ENCODE assay signal across 9 cellular contexts in the genomic region with DNA sequence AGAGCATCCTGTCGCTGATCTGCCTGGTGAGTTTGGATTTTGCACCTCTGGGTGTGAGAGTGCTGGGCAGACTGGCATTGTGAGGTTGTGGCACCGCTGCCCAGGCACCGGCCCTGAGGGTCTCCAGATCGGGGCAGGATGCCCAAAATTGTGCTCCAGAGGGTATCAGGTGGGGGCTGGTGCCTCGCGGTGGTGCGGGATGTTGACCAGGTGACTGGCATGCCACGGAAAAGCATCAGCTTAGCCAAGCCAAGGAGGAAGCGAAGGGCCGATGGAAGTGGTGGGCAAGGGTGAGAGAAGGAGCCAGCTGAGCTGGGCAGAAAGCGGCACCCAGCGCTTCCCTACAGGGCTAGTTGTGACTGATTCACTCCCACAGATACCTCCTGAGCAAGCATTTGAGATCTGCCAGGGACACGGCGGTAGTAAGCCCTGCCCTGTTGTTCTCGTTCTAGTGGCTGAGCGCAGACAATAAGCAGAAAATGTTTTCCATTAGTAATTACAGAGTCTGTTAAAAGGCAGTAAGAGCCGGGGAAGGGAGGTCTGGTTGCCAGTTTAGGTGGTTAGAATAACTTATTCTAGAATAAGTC. TPM values are rescaled to one million over a fixed set of nuclear protein-coding genes. Genes with fewer than 3 reads are reported as not detected.
DNase-seq lines count a peak whose midpoint lies in the region; ATAC-seq and TF ChIP-seq lines count a peak whose summit lies in the region.
"Had no signal": no experiment of that assay in that cellular context is flagged by ENCODE, and none has a peak within 500 bp of the region (broad histone marks: within the 10 kb centered on the region; RNA-seq: fewer than 3 reads in every experiment).

No MANE protein-coding gene starts in this region.

- H3K9me3 ChIP-seq in iPS-18a (ENCODE audit: control insufficient read depth, low read depth, low read length) (peaks cover 7% of the 10 kb centered on the region), tibial artery (no peaks in the 10 kb centered on the region)

- intact Hi-C loops in tibial artery (cut with DNase I; ENCODE audit: low total_unique reads), result no loop called here

- POLR2A ChIA-PET in WTC11 (lab: Charles Lee), result no interaction called here

- no peaks in the 10 kb centered on the region for H3K36me3 ChIP-seq in iPS-18a (ENCODE audit: control insufficient read depth, low read depth, low read length)
- H3K36me3 ChIP-seq in tibial artery, result no peaks in the 10 kb centered on the region

- H3K4me1 ChIP-seq in iPS-18a (ENCODE audit: control insufficient read depth, low read depth, low read length) (no peaks in the 10 kb centered on the region), tibial artery (peaks cover 0 to 12% (median 8%) of the 10 kb centered on the region in 4 donors)

- H3K27me3 ChIP-seq in iPS-18a (ENCODE audit: control insufficient read depth, insufficient read depth, low read length) (peaks cover 24% of the 10 kb centered on the region), tibial artery (peaks cover 0 to 3% of the 10 kb centered on the region in 2 donors)

- DNase-seq in activated naive CD4-positive, alpha-beta T cell (lab: John Stamatoyannopoulos, UW), result no peak
- DNase-seq in WTC11 (ENCODE audit: low spot score) (no peak), tibial artery (no peak), NCI-H2196 (lab: John Stamatoyannopoulos, UW; ENCODE audit: unreplicated experiment) (no peak), SHP77 treated with DMSO at 0.1 percent for 48 hours (lab: John Stamatoyannopoulos, UW) (no peak)
- no peak for DNase-seq in NK-92 treated with Interleukin-12 subunit alpha and Interleukin-12 subunit beta, amount 100 ng/mL, for 24 hours (lab: John Stamatoyannopoulos, UW)

- H3K4me3 ChIP-seq in iPS-18a (ENCODE audit: low read length) (peak overlapping the region; percentile 42), tibial artery (peak overlapping the region; percentile 44 to 57)

- H3K27me3 Mint-ChIP-seq in activated naive CD4-positive, alpha-beta T cell treated with anti-CD3 and anti-CD28 coated beads, Interleukin-2, amount 50 U/mL, for 24 hours, result no peaks in the 10 kb centered on the region
- H3K27me3 Mint-ChIP-seq in WTC11 (ENCODE audit: low read depth), result peaks cover 19% of the 10 kb centered on the region

- H3K27ac ChIP-seq in iPS-18a (ENCODE audit: low read length) (no peak overlapping the region), tibial artery (no peak overlapping the region)

- H3K9me3 Mint-ChIP-seq in activated naive CD4-positive, alpha-beta T cell treated with anti-CD3 and anti-CD28 coated beads, Interleukin-2, amount 50 U/mL, for 24 hours, result no peaks in the 10 kb centered on the region
- no peaks in the 10 kb centered on the region for H3K9me3 Mint-ChIP-seq in WTC11
- H3K9me3 Mint-ChIP-seq: neural crest cell had no signal

- no peak for TF ChIP-seq CTCF in WTC11 (IDR thresholded peaks at IDR 0.05)
- TF ChIP-seq CTCF in tibial artery (IDR thresholded peaks at IDR 0.05), result no peak

- H3K9ac ChIP-seq in iPS-18a (ENCODE audit: low read length), result no peak overlapping the region

- no peak overlapping the region for H3K27ac Mint-ChIP-seq in activated naive CD4-positive, alpha-beta T cell treated with anti-CD3 and anti-CD28 coated beads, Interleukin-2, amount 50 U/mL, for 24 hours
- H3K27ac Mint-ChIP-seq in WTC11, result no peak overlapping the region

- no peak for ATAC-seq in WTC11

- CTCF ChIA-PET in WTC11 (lab: Charles Lee), result interaction anchor here (0.6 to 1.4 kb wide), 4 partner anchors 31 to 78 kb away, joined by 3 to 7 read pairs (median 3); a partner anchor contains a TSS

- no peaks in the 10 kb centered on the region for H3K36me3 Mint-ChIP-seq in activated naive CD4-positive, alpha-beta T cell treated with anti-CD3 and anti-CD28 coated beads, Interleukin-2, amount 50 U/mL, for 24 hours
- no peaks in the 10 kb centered on the region for H3K36me3 Mint-ChIP-seq in WTC11

- peaks cover 7% of the 10 kb centered on the region for H3K4me1 Mint-ChIP-seq in activated naive CD4-positive, alpha-beta T cell treated with anti-CD3 and anti-CD28 coated beads, Interleukin-2, amount 50 U/mL, for 24 hours
- H3K4me1 Mint-ChIP-seq in WTC11, result peaks cover 8% of the 10 kb centered on the region

- peak overlapping the region; percentile 73 for H3K4me3 Mint-ChIP-seq in activated naive CD4-positive, alpha-beta T cell treated with anti-CD3 and anti-CD28 coated beads, Interleukin-2, amount 50 U/mL, for 24 hours
- peak overlapping the region; percentile 52 for H3K4me3 Mint-ChIP-seq in WTC11
- H3K4me3 Mint-ChIP-seq: neural crest cell had no signal

TF ChIP-seq in WTC11, 78 proteins besides CTCF, POLR2A, EP300 and RAD21:
- TF ChIP-seq TCF7 (CRISPR knock-in tag; IDR thresholded peaks at IDR 0.05; ENCODE audit: low read depth) (no peak), ZNF396 (CRISPR knock-in tag; IDR thresholded peaks at IDR 0.05; ENCODE audit: borderline replicate concordance) (no peak), SMAD3 (CRISPR knock-in tag; IDR thresholded peaks at IDR 0.05; ENCODE audit: borderline replicate concordance) (no peak), ELF4 (CRISPR knock-in tag; IDR thresholded peaks at IDR 0.05; ENCODE audit: low read depth) (no peak)
- TF ChIP-seq, protein P1, sequence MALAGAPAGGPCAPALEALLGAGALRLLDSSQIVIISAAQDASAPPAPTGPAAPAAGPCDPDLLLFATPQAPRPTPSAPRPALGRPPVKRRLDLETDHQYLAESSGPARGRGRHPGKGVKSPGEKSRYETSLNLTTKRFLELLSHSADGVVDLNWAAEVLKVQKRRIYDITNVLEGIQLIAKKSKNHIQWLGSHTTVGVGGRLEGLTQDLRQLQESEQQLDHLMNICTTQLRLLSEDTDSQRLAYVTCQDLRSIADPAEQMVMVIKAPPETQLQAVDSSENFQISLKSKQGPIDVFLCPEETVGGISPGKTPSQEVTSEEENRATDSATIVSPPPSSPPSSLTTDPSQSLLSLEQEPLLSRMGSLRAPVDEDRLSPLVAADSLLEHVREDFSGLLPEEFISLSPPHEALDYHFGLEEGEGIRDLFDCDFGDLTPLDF (CRISPR knock-in tag; IDR thresholded peaks at IDR 0.05), result no peak
- TF ChIP-seq, protein P2, sequence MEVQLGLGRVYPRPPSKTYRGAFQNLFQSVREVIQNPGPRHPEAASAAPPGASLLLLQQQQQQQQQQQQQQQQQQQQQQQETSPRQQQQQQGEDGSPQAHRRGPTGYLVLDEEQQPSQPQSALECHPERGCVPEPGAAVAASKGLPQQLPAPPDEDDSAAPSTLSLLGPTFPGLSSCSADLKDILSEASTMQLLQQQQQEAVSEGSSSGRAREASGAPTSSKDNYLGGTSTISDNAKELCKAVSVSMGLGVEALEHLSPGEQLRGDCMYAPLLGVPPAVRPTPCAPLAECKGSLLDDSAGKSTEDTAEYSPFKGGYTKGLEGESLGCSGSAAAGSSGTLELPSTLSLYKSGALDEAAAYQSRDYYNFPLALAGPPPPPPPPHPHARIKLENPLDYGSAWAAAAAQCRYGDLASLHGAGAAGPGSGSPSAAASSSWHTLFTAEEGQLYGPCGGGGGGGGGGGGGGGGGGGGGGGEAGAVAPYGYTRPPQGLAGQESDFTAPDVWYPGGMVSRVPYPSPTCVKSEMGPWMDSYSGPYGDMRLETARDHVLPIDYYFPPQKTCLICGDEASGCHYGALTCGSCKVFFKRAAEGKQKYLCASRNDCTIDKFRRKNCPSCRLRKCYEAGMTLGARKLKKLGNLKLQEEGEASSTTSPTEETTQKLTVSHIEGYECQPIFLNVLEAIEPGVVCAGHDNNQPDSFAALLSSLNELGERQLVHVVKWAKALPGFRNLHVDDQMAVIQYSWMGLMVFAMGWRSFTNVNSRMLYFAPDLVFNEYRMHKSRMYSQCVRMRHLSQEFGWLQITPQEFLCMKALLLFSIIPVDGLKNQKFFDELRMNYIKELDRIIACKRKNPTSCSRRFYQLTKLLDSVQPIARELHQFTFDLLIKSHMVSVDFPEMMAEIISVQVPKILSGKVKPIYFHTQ (CRISPR knock-in tag; IDR thresholded peaks at IDR 0.05), result no peak
- TF ChIP-seq, protein P3, sequence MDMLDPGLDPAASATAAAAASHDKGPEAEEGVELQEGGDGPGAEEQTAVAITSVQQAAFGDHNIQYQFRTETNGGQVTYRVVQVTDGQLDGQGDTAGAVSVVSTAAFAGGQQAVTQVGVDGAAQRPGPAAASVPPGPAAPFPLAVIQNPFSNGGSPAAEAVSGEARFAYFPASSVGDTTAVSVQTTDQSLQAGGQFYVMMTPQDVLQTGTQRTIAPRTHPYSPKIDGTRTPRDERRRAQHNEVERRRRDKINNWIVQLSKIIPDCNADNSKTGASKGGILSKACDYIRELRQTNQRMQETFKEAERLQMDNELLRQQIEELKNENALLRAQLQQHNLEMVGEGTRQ (CRISPR knock-in tag; IDR thresholded peaks at IDR 0.05), result no peak

RNA-seq across cellular contexts. Expression of a gene that starts 0.8 kb away (rescaled TPM):
- 0.23 to 0.31 TPM (median 0.27 TPM) in 3 replicates for total RNA-seq in WTC11 (2021)

RNA-seq across cellular contexts. Expression of a gene that starts 10.9 kb away (rescaled TPM):
- total RNA-seq in WTC11 (2021), result not detected in 3 replicates
- total RNA-seq: neural crest cell had no signal

RNA-seq across cellular contexts. Expression of a gene that starts 33.8 kb away (rescaled TPM):
- 0.78 to 1.5 TPM (median 1.0 TPM) in 3 replicates for total RNA-seq in WTC11 (2021)

RNA-seq across cellular contexts. Expression of a gene that starts 58.3 kb away (rescaled TPM):
- 46.5 to 52.9 TPM (median 52.2 TPM) in 3 replicates for total RNA-seq in WTC11 (2021)
